ENCODE assay signal across 8 cellular contexts in the genomic region with DNA sequence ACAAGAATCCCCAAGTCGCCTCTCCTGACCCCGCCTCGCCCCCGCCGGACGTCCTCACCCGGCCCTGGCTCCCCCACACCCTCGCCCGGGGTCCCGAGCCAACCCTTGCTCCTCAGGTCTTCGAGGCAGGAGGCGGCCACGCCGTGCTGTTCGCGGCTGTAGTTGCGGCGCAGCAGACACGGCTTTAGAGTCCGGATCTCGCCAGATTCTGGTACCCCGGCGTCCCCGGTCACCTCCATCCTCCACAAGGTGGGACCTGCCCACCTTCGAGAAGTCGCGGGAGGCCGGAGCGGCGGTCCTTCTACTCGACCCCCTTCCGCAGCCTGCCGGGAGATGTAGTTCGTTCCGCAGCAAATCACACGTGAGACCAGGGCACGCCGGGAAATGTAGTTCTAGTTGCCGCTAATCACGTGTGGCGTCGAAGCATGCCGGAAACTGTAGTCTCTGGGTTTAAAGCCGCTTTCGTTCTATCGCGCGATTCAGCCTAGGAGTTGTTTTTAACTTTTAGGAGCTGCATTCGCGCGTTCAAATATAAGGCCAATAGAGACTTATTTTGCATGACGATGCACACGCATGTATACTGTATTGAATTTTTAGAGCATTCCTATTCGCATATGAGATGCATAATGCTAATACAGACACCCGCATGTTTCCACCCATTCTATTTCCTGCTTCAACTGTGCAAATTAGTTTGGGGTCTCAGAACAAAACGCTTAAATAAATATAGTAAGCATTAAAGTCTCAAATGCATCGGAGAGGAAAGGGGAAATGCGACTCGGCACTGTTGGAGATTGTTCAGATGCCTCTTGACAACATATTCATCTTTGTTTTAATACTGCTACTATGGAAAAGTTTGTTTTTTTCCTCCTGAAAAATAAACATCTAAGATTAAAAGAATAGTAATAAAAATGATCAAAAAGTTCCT. TPM values are rescaled to one million over a fixed set of nuclear protein-coding genes. Genes with fewer than 3 reads are reported as not detected.
DNase-seq lines count a peak whose midpoint lies in the region; ATAC-seq and TF ChIP-seq lines count a peak whose summit lies in the region.

A gene with protein sequence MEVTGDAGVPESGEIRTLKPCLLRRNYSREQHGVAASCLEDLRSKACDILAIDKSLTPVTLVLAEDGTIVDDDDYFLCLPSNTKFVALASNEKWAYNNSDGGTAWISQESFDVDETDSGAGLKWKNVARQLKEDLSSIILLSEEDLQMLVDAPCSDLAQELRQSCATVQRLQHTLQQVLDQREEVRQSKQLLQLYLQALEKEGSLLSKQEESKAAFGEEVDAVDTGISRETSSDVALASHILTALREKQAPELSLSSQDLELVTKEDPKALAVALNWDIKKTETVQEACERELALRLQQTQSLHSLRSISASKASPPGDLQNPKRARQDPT (minus strand): TSS at position 310 of the 925 bp plus-strand sequence. CDS start 71 bp downstream, at position 239.

- ATAC-seq in GM19035 (IDR thresholded peaks at IDR 0.05; ENCODE audit: unreplicated experiment) (peak; percentile 79), HG03378 (IDR thresholded peaks at IDR 0.05; ENCODE audit: unreplicated experiment) (peak; percentile 76)

- no peak for TF ChIP-seq CTCF in AG09319 (IDR thresholded peaks at IDR 0.05; ENCODE audit: low read depth, low read length)
- TF ChIP-seq CTCF in chondrocyte (IDR thresholded peaks at IDR 0.05) = no peak

- H3K36me3 Mint-ChIP-seq in chondrocyte (ENCODE audit: low read depth) = peaks cover 7% of the 10 kb centered on the region

- peak; percentile 82 for DNase-seq in AG09319 (ENCODE audit: extremely low read depth, low read depth)
- peak; percentile 100 for DNase-seq in NCI-H510A treated with DMSO at 0.1 percent for 48 hours (lab: John Stamatoyannopoulos, UW)
- peak; percentile 77 to 87 for DNase-seq in activated CD4-positive, alpha-beta T cell treated with anti-CD3 and anti-CD28 coated beads for 24 hours (ENCODE audit: low read depth in 2 of 2)
- DNase-seq in chondrocyte (ENCODE audit: low spot score) = peak; percentile 97
- DNase-seq in kidney glomerular epithelial cell (lab: John Stamatoyannopoulos, UW) = peak; percentile 97
- peak; percentile 64 to 68 for DNase-seq in stimulated activated CD4-positive, alpha-beta T cell treated with anti-CD3 and anti-CD28 coated beads, Interleukin-1b, Interleukin-23, amount 100 ng/mL, for 1 hour (ENCODE audit: low read depth in 2 of 2)

- no peaks in the 10 kb centered on the region for H3K9me3 Mint-ChIP-seq in chondrocyte (ENCODE audit: low read depth)

- H3K4me1 Mint-ChIP-seq in chondrocyte (ENCODE audit: low read depth) = peaks cover 45% of the 10 kb centered on the region

- peak within 1 kb of the TSS; percentile 95 for H3K4me3 Mint-ChIP-seq in chondrocyte (ENCODE audit: unreplicated experiment)

- peak within 1 kb of the TSS; percentile 90 for H3K27ac Mint-ChIP-seq in chondrocyte (ENCODE audit: unreplicated experiment)

- H3K27me3 Mint-ChIP-seq in chondrocyte (ENCODE audit: low read depth) = no peaks in the 10 kb centered on the region

RNA-seq across cellular contexts. Expression of the gene that starts here (rescaled TPM):
- 32.5 to 35.8 TPM (median 33.7 TPM) in 3 replicates for total RNA-seq in chondrocyte

Comparison
In these comparisons a context has a peak if more than half of its experiments do, and no peak if none do; other contexts are left out.
1. Peak in every context shown above with its lines: DNase-seq and ATAC-seq.